In genomic region chr14:104792101-104792884, GRCh38 we compare ENCODE assay signal across 1 cellular context.
TF ChIP-seq lines count a peak whose summit lies in the region.

No MANE protein-coding gene starts in this region.

TF ChIP-seq in endothelial cell of umbilical vein, 7 proteins besides CTCF, POLR2A, EP300 and RAD21 (continued from another document):
- TF ChIP-seq JUN (IDR thresholded peaks at IDR 0.05; ENCODE audit: borderline replicate concordance, insufficient read depth, insufficient read length, low read depth), result no peak
TF ChIP-seq in endothelial cell of umbilical vein: peak in this region for 0.
